12 cellular contexts compared by ENCODE assay signal in the genomic region with DNA sequence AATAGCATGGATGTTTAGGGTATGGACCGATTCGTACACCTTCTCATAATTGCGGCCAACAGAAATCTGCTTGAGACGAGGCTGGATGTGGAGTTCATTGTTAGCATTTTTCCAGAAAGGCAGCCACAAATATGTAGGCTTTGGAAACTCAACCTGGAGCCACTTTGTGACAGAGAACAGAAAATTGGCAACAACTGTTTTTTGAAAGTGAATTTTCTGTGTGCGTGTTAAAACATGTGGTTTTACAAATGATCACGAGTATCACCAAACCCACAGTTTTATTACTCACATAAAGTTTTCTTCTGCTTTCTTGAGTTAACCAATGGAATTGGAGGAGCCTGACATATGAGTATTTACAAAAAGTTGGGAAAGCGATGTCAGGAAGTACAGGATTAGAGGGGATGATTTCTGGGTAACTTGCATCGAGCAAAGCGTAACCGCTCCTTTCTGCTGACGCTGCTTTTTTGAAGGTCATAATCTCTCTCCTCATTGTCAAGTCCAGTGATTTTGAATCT.
DNase-seq lines count a peak whose midpoint lies in the region; ATAC-seq, FAIRE-seq and TF ChIP-seq lines count a peak whose summit lies in the region.
"Had no signal": no experiment of that assay in that cellular context is flagged by ENCODE, and none has a peak within 500 bp of the region (broad histone marks: within the 10 kb centered on the region; RNA-seq: fewer than 3 reads in every experiment).

No MANE protein-coding gene starts in this region.

- no peak for TF ChIP-seq RAD21 in HepG2 (CRISPR knock-in tag; IDR thresholded peaks at IDR 0.05)

- no peaks in the 10 kb centered on the region for H4K20me1 ChIP-seq in HepG2 (ENCODE audit: insufficient read depth, low read length)

- no peak for TF ChIP-seq CTCF in AG04449 (IDR thresholded peaks at IDR 0.05; ENCODE audit: insufficient read depth, low read length, missing control alignments)
- no peak for TF ChIP-seq CTCF in bronchial epithelial cell (IDR thresholded peaks at IDR 0.05; ENCODE audit: insufficient read depth, low read length, severe bottlenecking)
- TF ChIP-seq CTCF in HepG2 (CRISPR knock-in tag; IDR thresholded peaks at IDR 0.05): no peak

- BruUV-seq in HepG2 (replicated peaks; lab: Mats Ljungman, UMichigan): no TSS peak

- POLR2A ChIA-PET in AG04449 (lab: Yijun Ruan, JAX): no interaction called here
- POLR2A ChIA-PET in HepG2 (lab: Yijun Ruan, JAX): no interaction called here

- no peak overlapping the region for H2AFZ ChIP-seq in HepG2 (ENCODE audit: low read length)
- H2AFZ ChIP-seq: PC-9 had no signal

- H3K9me3 ChIP-seq in MG63 (peaks cover 6% of the 10 kb centered on the region), HepG2 (ENCODE audit: low read length) (no peaks in the 10 kb centered on the region)
- H3K9me3 ChIP-seq: transverse colon had no signal

- no peak overlapping the region for H3K27ac ChIP-seq in HepG2 (ENCODE audit: extremely low read length, insufficient read depth, low read length)
- H3K27ac ChIP-seq: PC-9, spleen had no signal

- no peaks in the 10 kb centered on the region for H3K4me1 ChIP-seq in HepG2 (ENCODE audit: insufficient read depth, low read length)
- H3K4me1 ChIP-seq: spleen, transverse colon had no signal

- H3K36me3 ChIP-seq in MG63 (no peaks in the 10 kb centered on the region), bronchial epithelial cell (ENCODE audit: control insufficient read depth, insufficient read depth, low read length) (no peaks in the 10 kb centered on the region), HepG2 (replicated peaks in 1 of 2; ENCODE audit: control insufficient read depth in 1 of 2, insufficient read depth in 2 of 2, low read length in 2 of 2) (no peaks in the 10 kb centered on the region)
- H3K36me3 ChIP-seq: spleen, transverse colon had no signal

- H3K9ac ChIP-seq in HepG2 (ENCODE audit: insufficient read depth, low read depth, low read length): no peak overlapping the region

- peak; percentile 72 for DNase-seq in AG04449 (ENCODE audit: low read depth, low spot score)
- peak; percentile 26 for DNase-seq in MG63
- DNase-seq in bronchial epithelial cell (ENCODE audit: low read depth): peak; percentile 92
- no peak for DNase-seq in HepG2 (ENCODE audit: low spot score)
- DNase-seq in globus pallidus (ENCODE audit: low spot score): no peak
- no peak for DNase-seq in SK-N-DZ (ENCODE audit: low spot score)
- DNase-seq in SKM-1 treated with dmso at 0.1 percent for 144 hours (lab: John Stamatoyannopoulos, UW; ENCODE audit: unreplicated experiment): no peak
- DNase-seq: naive thymus-derived CD8-positive, alpha-beta T cell; PC-9; spleen; transverse colon had no signal

- CTCF ChIA-PET in AG04449 (lab: Yijun Ruan, JAX) (no interaction called here), HepG2 (lab: Yijun Ruan, JAX; ENCODE audit: low intra/inter-chr PET ratio, low total read pairs) (no interaction called here)

- ATAC-seq in HepG2 (no peak), GM19328 (IDR thresholded peaks at IDR 0.05; ENCODE audit: unreplicated experiment) (no peak)
- ATAC-seq: naive thymus-derived CD8-positive, alpha-beta T cell had no signal

- no peaks in the 10 kb centered on the region for H3K79me2 ChIP-seq in HepG2 (ENCODE audit: insufficient read depth, low read length)

- in situ Hi-C loops in HepG2 (cut with HindIII; ENCODE audit: extremely low pct_ligation_motif_present, low pct_unique_long_range_greater_than_20kb): no loop called here

- intact Hi-C loops in HepG2 (cut with micrococcal nuclease; ENCODE audit: unreplicated experiment): no loop called here

- H3K4me3 ChIP-seq in AG04449 (ENCODE audit: low read depth, low read length): peak overlapping the region; percentile 13
- peak overlapping the region; percentile 8 for H3K4me3 ChIP-seq in MG63
- H3K4me3 ChIP-seq in bronchial epithelial cell (ENCODE audit: low read depth, low read length): no peak overlapping the region
- no peak overlapping the region for H3K4me3 ChIP-seq in HepG2 (replicated peaks in 1 of 3; ENCODE audit: insufficient read depth in 1 of 3, low read depth in 2 of 3, low read length in 3 of 3)
- H3K4me3 ChIP-seq: PC-9, spleen, transverse colon had no signal

- H3K4me2 ChIP-seq in HepG2 (ENCODE audit: low read depth, low read length): no peak overlapping the region
- H3K4me2 ChIP-seq: PC-9 had no signal

- 63% methylated on average over 11 of the region's 11 CpGs for WGBS in HepG2 (ENCODE audit: low lambda C conversion rate)

- H3K27me3 ChIP-seq in MG63 (no peaks in the 10 kb centered on the region), bronchial epithelial cell (ENCODE audit: control insufficient read depth, insufficient read depth, low read length) (no peaks in the 10 kb centered on the region), HepG2 (ENCODE audit: control insufficient read depth in 1 of 2, insufficient read depth in 2 of 2, low read length in 2 of 2) (no peaks in the 10 kb centered on the region)
- H3K27me3 ChIP-seq: spleen, transverse colon had no signal

- TF ChIP-seq EP300 in HepG2 (IDR thresholded peaks at IDR 0.05; ENCODE audit: low read depth in 2 of 2, low read length in 2 of 2) (no peak), HepG2 (CRISPR knock-in tag; IDR thresholded peaks at IDR 0.05; ENCODE audit: borderline replicate concordance) (no peak)

- no peak for TF ChIP-seq POLR2A in HepG2 (IDR thresholded peaks at IDR 0.05; ENCODE audit: insufficient read depth in 1 of 2, low read depth in 2 of 2, low read length in 2 of 2)

- FAIRE-seq in bronchial epithelial cell (lab: Jason Lieb, UNC) (no peak), HepG2 (lab: Jason Lieb, UNC) (no peak)

TF ChIP-seq in HepG2, 621 proteins besides CTCF, POLR2A, EP300 and RAD21:
- no peak for TF ChIP-seq NR2C2 (CRISPR knock-in tag; IDR thresholded peaks at IDR 0.05; ENCODE audit: borderline replicate concordance)
- TF ChIP-seq, protein P1, sequence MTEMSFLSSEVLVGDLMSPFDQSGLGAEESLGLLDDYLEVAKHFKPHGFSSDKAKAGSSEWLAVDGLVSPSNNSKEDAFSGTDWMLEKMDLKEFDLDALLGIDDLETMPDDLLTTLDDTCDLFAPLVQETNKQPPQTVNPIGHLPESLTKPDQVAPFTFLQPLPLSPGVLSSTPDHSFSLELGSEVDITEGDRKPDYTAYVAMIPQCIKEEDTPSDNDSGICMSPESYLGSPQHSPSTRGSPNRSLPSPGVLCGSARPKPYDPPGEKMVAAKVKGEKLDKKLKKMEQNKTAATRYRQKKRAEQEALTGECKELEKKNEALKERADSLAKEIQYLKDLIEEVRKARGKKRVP (CRISPR knock-in tag; IDR thresholded peaks at IDR 0.05): no peak
- TF ChIP-seq MAFK (conservative IDR thresholded peaks at IDR 0.05 in 1 of 2, IDR thresholded peaks at IDR 0.05 in 1 of 2; ENCODE audit: low read length in 2 of 2): peak; percentile 81 to 92
- TF ChIP-seq, protein P2, sequence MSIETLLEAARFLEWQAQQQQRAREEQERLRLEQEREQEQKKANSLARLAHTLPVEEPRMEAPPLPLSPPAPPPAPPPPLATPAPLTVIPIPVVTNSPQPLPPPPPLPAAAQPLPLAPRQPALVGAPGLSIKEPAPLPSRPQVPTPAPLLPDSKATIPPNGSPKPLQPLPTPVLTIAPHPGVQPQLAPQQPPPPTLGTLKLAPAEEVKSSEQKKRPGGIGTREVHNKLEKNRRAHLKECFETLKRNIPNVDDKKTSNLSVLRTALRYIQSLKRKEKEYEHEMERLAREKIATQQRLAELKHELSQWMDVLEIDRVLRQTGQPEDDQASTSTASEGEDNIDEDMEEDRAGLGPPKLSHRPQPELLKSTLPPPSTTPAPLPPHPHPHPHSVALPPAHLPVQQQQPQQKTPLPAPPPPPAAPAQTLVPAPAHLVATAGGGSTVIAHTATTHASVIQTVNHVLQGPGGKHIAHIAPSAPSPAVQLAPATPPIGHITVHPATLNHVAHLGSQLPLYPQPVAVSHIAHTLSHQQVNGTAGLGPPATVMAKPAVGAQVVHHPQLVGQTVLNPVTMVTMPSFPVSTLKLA (IDR thresholded peaks at IDR 0.05): peak; percentile 57; the same call in 1 of the 2 replicates
- TF ChIP-seq MAFF (IDR thresholded peaks at IDR 0.05; ENCODE audit: low read depth, low read length): peak; percentile 88
TF ChIP-seq in HepG2: peak in this region for 3.

Comparison
In these comparisons a context has a peak if more than half of its experiments do, and no peak if none do; other contexts are left out.
1. DNase-seq: peak in AG04449 (single experiment), MG63 (single experiment) and bronchial epithelial cell (single experiment); none in HepG2 (single experiment), globus pallidus (single experiment), SK-N-DZ (single experiment) and SKM-1 treated with dmso at 0.1 percent for 144 hours (single experiment).
2. H3K4me3 ChIP-seq: peak in AG04449 (single experiment) and MG63 (single experiment); none in bronchial epithelial cell (single experiment) and HepG2 (0 of 3).